Comparison of ENCODE assay signal across 29 cellular contexts in the genomic region with DNA sequence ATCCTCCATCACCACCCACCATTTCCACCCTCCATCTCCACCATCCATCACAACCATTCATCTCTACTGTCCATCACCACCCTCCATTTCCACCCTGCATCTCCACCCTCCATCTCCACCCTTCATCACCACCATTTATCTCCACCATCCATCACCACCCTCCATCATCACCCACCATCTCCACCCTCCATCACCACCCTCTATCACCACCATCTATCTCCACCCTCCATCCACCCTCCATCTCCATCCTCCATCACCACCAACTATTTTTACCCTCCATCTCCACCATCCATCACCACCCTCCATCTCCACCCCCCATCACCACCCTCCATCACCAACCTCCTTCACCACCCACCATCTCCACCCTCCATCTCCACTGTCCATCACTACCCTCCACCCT.
"Had no signal": no experiment of that assay in that cellular context is flagged by ENCODE, and none has a peak within 500 bp of the region (broad histone marks: within the 10 kb centered on the region; RNA-seq: fewer than 3 reads in every experiment).

No MANE protein-coding gene starts in this region.

- DNase-seq: naive B cell; nephron progenitor cell; occipital lobe; retina; right cardiac atrium; stimulated activated CD4-positive, alpha-beta T cell treated with anti-CD3 and anti-CD28 coated beads, Interleukin-12 subunit alpha, Interleukin-12 subunit beta, amount 100 ng/mL, for 4 hours; stimulated activated CD4-positive, alpha-beta T cell treated with anti-CD3 and anti-CD28 coated beads, Interleukin-1b, Interleukin-23, amount 100 ng/mL, for 48 hours; stimulated activated CD4-positive, alpha-beta T cell treated with anti-CD3 and anti-CD28 coated beads, Interleukin-4, amount 100 ng/mL, for 1 hour; stimulated activated CD4-positive, alpha-beta T cell treated with anti-CD3 and anti-CD28 coated beads, Interleukin-4, amount 100 ng/mL, for 4 hours; stimulated activated CD8-positive, alpha-beta memory T cell treated with anti-CD3 and anti-CD28 coated beads, Interleukin-4, amount 100 ng/mL, for 48 hours; stimulated activated naive CD4-positive, alpha-beta T cell; stimulated activated naive CD8-positive, alpha-beta T cell treated with anti-CD3 and anti-CD28 coated beads, Interleukin-15, amount 100 ng/mL, for 72 hours; stimulated activated naive CD8-positive, alpha-beta T cell treated with anti-CD3 and anti-CD28 coated beads, Interleukin-15, Interleukin-2, amounts not matched to agents 100 U/mL and 50 U/mL, for 24 hours; testis; trophoblast cell; upper lobe of left lung had no signal

- H3K9ac ChIP-seq: parathyroid adenoma had no signal

- H3K4me1 ChIP-seq: parathyroid adenoma, prostate gland, right lobe of liver had no signal

- H3K4me3 ChIP-seq: ovary, prostate gland, right lobe of liver, skin epidermis, smooth muscle cell, spleen, suprapubic skin, testis, tibial artery, upper lobe of left lung, vagina had no signal

- ATAC-seq: naive thymus-derived CD8-positive, alpha-beta T cell; natural killer cell treated with Interleukin-12 subunit alpha and Interleukin-12 subunit beta and Interleukin-15 and Interleukin-18, amount 100 ng/mL, for 72 hours; right cardiac atrium; right lobe of liver; stimulated activated memory B cell treated with anti-CD40 and anti-IgM and Interleukin-4, amounts not matched to agents 10 μg/mL and 1 μg/mL and 100 μg/mL, for 72 hours; stimulated activated naive CD8-positive, alpha-beta T cell treated with anti-CD3 and anti-CD28 coated beads, Interleukin-15, amount 100 ng/mL, for 72 hours; stimulated activated naive CD8-positive, alpha-beta T cell treated with anti-CD3 and anti-CD28 coated beads, Interleukin-15, Interleukin-2, amounts not matched to agents 100 U/mL and 50 U/mL, for 24 hours had no signal

- H3K9me3 ChIP-seq: ovary, prostate gland, right lobe of liver, spleen, suprapubic skin, testis, tibial artery, upper lobe of left lung, vagina had no signal

- H3K27ac ChIP-seq: ovary, parathyroid adenoma, prostate gland, right lobe of liver, skin epidermis, spleen, suprapubic skin, testis, tibial artery, upper lobe of left lung, vagina had no signal

- H3K27me3 ChIP-seq: ovary, right lobe of liver, suprapubic skin, testis, vagina had no signal

- H3K36me3 ChIP-seq: ovary, prostate gland, right lobe of liver, spleen, suprapubic skin, tibial artery, upper lobe of left lung, vagina had no signal
